In genomic region chr11:122617297-122617696, GRCh38 we compare ENCODE assay signal across 17 cellular contexts.
"Had no signal": no experiment of that assay in that cellular context is flagged by ENCODE, and none has a peak within 500 bp of the region (broad histone marks: within the 10 kb centered on the region; RNA-seq: fewer than 3 reads in every experiment).

No MANE protein-coding gene starts in this region.

- H3K4me2 ChIP-seq: neural progenitor cell had no signal

- DNase-seq: activated CD4-positive, alpha-beta T cell treated with anti-CD3 and anti-CD28 coated beads, Interleukin-2, amount 50 U/mL, for 48 hours; activated CD4-positive, CD25-positive, alpha-beta regulatory T cell treated with anti-CD3 and anti-CD28 coated beads, Interleukin-2, amount 50 U/mL, for 72 hours; activated effector memory CD4-positive, alpha-beta T cell treated with anti-CD3 and anti-CD28 coated beads, Interleukin-2, amount 50 U/mL, for 16 hours; activated T-cell treated with anti-CD3 and anti-CD28 coated beads, Interleukin-2, amount 50 U/mL, for 24 hours; cortex of kidney; effector CD4-positive, alpha-beta T cell; head of caudate nucleus; left colon; midbrain; T-helper 1 cell; T1000; tibial artery had no signal

- H3K27ac ChIP-seq: neural progenitor cell, tibial artery had no signal

- H3K27me3 ChIP-seq: neural progenitor cell, tibial artery had no signal

- H3K4me3 ChIP-seq: lung, neural progenitor cell, tibial artery had no signal

- H2AFZ ChIP-seq: neural progenitor cell had no signal

- H3K36me3 ChIP-seq: neural progenitor cell, tibial artery had no signal

- H3K4me1 ChIP-seq: neural progenitor cell, tibial artery had no signal

- ATAC-seq: left colon; stimulated activated memory B cell treated with anti-CD40 and anti-IgM and Interleukin-4, amounts not matched to agents 10 μg/mL and 1 μg/mL and 100 μg/mL, for 72 hours had no signal

- FAIRE-seq: frontal cortex, urothelium cell line had no signal

- H3K9ac ChIP-seq: neural progenitor cell had no signal
